Comparison of ENCODE assay signal across 1 cellular context in genomic region chr12:96035283-96036236, GRCh38.
TF ChIP-seq lines count a peak whose summit lies in the region.

LTA4H (minus strand) TSS chr12:96035587; CDS start chr12:96035519, 68 bp downstream.

TF ChIP-seq in WTC11, 78 proteins besides CTCF, POLR2A, EP300 and RAD21 (continued from another document):
- TF ChIP-seq AFF4 (CRISPR knock-in tag; IDR thresholded peaks at IDR 0.05; ENCODE audit: borderline replicate concordance) (no peak), ZNF138 (CRISPR knock-in tag; conservative IDR thresholded peaks at IDR 0.05) (no peak), FOXK1 (CRISPR knock-in tag; IDR thresholded peaks at IDR 0.05) (peak; percentile 57; the same call in 1 of the 2 replicates), E2F1 (CRISPR knock-in tag; IDR thresholded peaks at IDR 0.05) (no peak), MXD4 (CRISPR knock-in tag; IDR thresholded peaks at IDR 0.05; ENCODE audit: borderline replicate concordance) (no peak), USF1 (CRISPR knock-in tag; IDR thresholded peaks at IDR 0.05) (no peak), RELA (CRISPR knock-in tag; IDR thresholded peaks at IDR 0.05; ENCODE audit: borderline replicate concordance) (no peak), ZMAT4 (CRISPR knock-in tag; IDR thresholded peaks at IDR 0.05) (no peak), ZNF671 (CRISPR knock-in tag; IDR thresholded peaks at IDR 0.05) (no peak), NR3C1 (CRISPR knock-in tag; conservative IDR thresholded peaks at IDR 0.05; ENCODE audit: low read depth) (no peak), SMAD3 (CRISPR knock-in tag; IDR thresholded peaks at IDR 0.05; ENCODE audit: borderline replicate concordance) (no peak), ZNF532 (CRISPR knock-in tag; IDR thresholded peaks at IDR 0.05; ENCODE audit: borderline replicate concordance) (no peak), PRDM15 (CRISPR knock-in tag; IDR thresholded peaks at IDR 0.05) (no peak), IRF1 (CRISPR knock-in tag; IDR thresholded peaks at IDR 0.05) (no peak), ERG (CRISPR knock-in tag; IDR thresholded peaks at IDR 0.05) (no peak), TEAD1 (CRISPR knock-in tag; IDR thresholded peaks at IDR 0.05) (peak; percentile 15; the same call in 1 of the 2 replicates), OVOL2 (CRISPR knock-in tag; IDR thresholded peaks at IDR 0.05; ENCODE audit: borderline replicate concordance) (no peak), ZNF425 (CRISPR knock-in tag; conservative IDR thresholded peaks at IDR 0.05) (no peak), IRF2 (CRISPR knock-in tag; IDR thresholded peaks at IDR 0.05; ENCODE audit: borderline replicate concordance, low read depth) (no peak), E2F4 (CRISPR knock-in tag; IDR thresholded peaks at IDR 0.05; ENCODE audit: borderline replicate concordance, low read depth) (no peak), EMX1 (CRISPR knock-in tag; IDR thresholded peaks at IDR 0.05) (no peak), ZNF416 (CRISPR knock-in tag; IDR thresholded peaks at IDR 0.05) (no peak)
